24 cellular contexts compared by ENCODE assay signal in the genomic region with DNA sequence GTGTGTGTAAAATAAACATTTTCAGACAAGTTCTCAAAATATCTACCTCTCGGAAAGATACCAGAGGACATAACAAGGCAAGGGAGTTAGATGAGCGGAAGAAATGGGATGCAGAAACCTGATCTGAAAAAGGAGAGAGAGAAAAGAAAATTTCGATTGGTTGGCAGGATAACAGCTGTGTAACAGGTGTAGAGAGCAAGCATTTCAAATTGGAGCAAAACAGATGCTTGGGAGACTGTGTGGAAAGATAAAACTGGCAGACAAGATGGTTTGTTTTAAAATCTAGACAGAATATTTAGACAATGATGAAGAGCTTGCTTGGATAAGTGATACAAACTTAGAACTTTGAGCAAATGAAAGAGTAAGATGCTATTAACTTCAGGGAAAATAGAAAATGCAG. TPM values are rescaled to one million over a fixed set of nuclear protein-coding genes. Genes with fewer than 3 reads are reported as not detected.
DNase-seq lines count a peak whose midpoint lies in the region; ATAC-seq and TF ChIP-seq lines count a peak whose summit lies in the region.
"Had no signal": no experiment of that assay in that cellular context is flagged by ENCODE, and none has a peak within 500 bp of the region (broad histone marks: within the 10 kb centered on the region; RNA-seq: fewer than 3 reads in every experiment).

No MANE protein-coding gene starts in this region.

- H3K27ac ChIP-seq in SU-DHL-6 (ENCODE audit: low read depth, low read length), result no peak overlapping the region
- no peak overlapping the region for H3K27ac ChIP-seq in lower lobe of right lung
- H3K27ac ChIP-seq: 22Rv1; A549; BLaER1 treated with 17β-estradiol and CSF1 and Interleukin-3, amounts not matched to agents 10 nM and 100 nM; C4-2B had no signal

- peaks cover 6% of the 10 kb centered on the region for H3K4me1 Mint-ChIP-seq in Caco-2 (ENCODE audit: low read depth, unreplicated experiment)
- H3K4me1 Mint-ChIP-seq: B cell had no signal

- no peaks in the 10 kb centered on the region for H3K9me2 ChIP-seq in SU-DHL-6 (replicated peaks; ENCODE audit: insufficient read depth, low read length)

- intact Hi-C loops in Caco-2 (cut with micrococcal nuclease; ENCODE audit: unreplicated experiment), result no loop called here
- intact Hi-C loops in lower lobe of right lung (cut with DNase I), result no loop called here

- H3K4me1 ChIP-seq in Caco-2 (no peaks in the 10 kb centered on the region), lower lobe of right lung (no peaks in the 10 kb centered on the region)
- H3K4me1 ChIP-seq: A549 had no signal

- POLR2A ChIA-PET in Caco-2 (lab: Charles Lee), result no interaction called here

- no peaks in the 10 kb centered on the region for H3F3A ChIP-seq in SU-DHL-6 (ENCODE audit: insufficient read depth)

- no peak for ATAC-seq in lower lobe of right lung
- ATAC-seq in GM21576 (IDR thresholded peaks at IDR 0.05; ENCODE audit: unreplicated experiment), result no peak
- ATAC-seq: A549; CD8-positive, alpha-beta T cell; GM12878 had no signal

- no peaks in the 10 kb centered on the region for H4K20me1 ChIP-seq in SU-DHL-6 (ENCODE audit: low read depth, low read length)
- H4K20me1 ChIP-seq: BLaER1 treated with 17β-estradiol and CSF1 and Interleukin-3, amounts not matched to agents 10 nM and 100 nM had no signal

- no peak overlapping the region for H3K4me3 ChIP-seq in Caco-2 (ENCODE audit: low read depth, low read length)
- H3K4me3 ChIP-seq in SU-DHL-6 (ENCODE audit: insufficient read depth, low read length, poor library complexity, severe bottlenecking), result no peak overlapping the region
- H3K4me3 ChIP-seq in lower lobe of right lung, result no peak overlapping the region
- H3K4me3 ChIP-seq: A549; BLaER1 treated with 17β-estradiol and CSF1 and Interleukin-3, amounts not matched to agents 10 nM and 100 nM; GM12878 had no signal

- H3K27me3 ChIP-seq in Caco-2 (replicated peaks; ENCODE audit: control insufficient read depth, insufficient read depth, low read length) (no peaks in the 10 kb centered on the region), SU-DHL-6 (ENCODE audit: low read length) (no peaks in the 10 kb centered on the region), lower lobe of right lung (ENCODE audit: low read depth) (no peaks in the 10 kb centered on the region)
- H3K27me3 ChIP-seq: BLaER1 treated with 17β-estradiol and CSF1 and Interleukin-3, amounts not matched to agents 10 nM and 100 nM had no signal

- peak overlapping the region; percentile 1 for H2AFZ ChIP-seq in SU-DHL-6 (ENCODE audit: low read depth, low read length, severe bottlenecking)

- H3K4me2 ChIP-seq in SU-DHL-6 (ENCODE audit: low read depth, low read length, poor library complexity, severe bottlenecking), result no peak overlapping the region
- H3K4me2 ChIP-seq: A549 had no signal

- H3K36me3 ChIP-seq in Caco-2 (ENCODE audit: control insufficient read depth, insufficient read depth, low read length), result no peaks in the 10 kb centered on the region
- no peaks in the 10 kb centered on the region for H3K36me3 ChIP-seq in SU-DHL-6 (ENCODE audit: low read length)
- H3K36me3 ChIP-seq in lower lobe of right lung, result no peaks in the 10 kb centered on the region
- H3K36me3 ChIP-seq: BLaER1 treated with 17β-estradiol and CSF1 and Interleukin-3, amounts not matched to agents 10 nM and 100 nM had no signal

- H3K36me3 Mint-ChIP-seq in Caco-2 (ENCODE audit: insufficient read depth, unreplicated experiment), result no peaks in the 10 kb centered on the region
- H3K36me3 Mint-ChIP-seq: CD8-positive, alpha-beta T cell had no signal

- H3K79me2 ChIP-seq in SU-DHL-6 (ENCODE audit: insufficient read depth, low read length), result no peaks in the 10 kb centered on the region

- BruUV-seq in Caco-2 (replicated peaks; lab: Mats Ljungman, UMichigan), result no TSS peak

- no peaks in the 10 kb centered on the region for H3K9me3 Mint-ChIP-seq in Caco-2 (ENCODE audit: unreplicated experiment)

- no peaks in the 10 kb centered on the region for H3K27me3 Mint-ChIP-seq in Caco-2 (ENCODE audit: insufficient read depth, unreplicated experiment)
- H3K27me3 Mint-ChIP-seq: B cell; CD4-positive, alpha-beta T cell had no signal

- H3K9me3 ChIP-seq in Caco-2 (no peaks in the 10 kb centered on the region), SU-DHL-6 (ENCODE audit: insufficient read depth, low read length) (no peaks in the 10 kb centered on the region), lower lobe of right lung (no peaks in the 10 kb centered on the region)
- H3K9me3 ChIP-seq: A549 had no signal

- H3K27ac Mint-ChIP-seq in Caco-2 (ENCODE audit: unreplicated experiment), result peak overlapping the region; percentile 18
- H3K27ac Mint-ChIP-seq: B cell; CD4-positive, alpha-beta T cell; CD8-positive, alpha-beta T cell had no signal

- no peak overlapping the region for H3K9ac ChIP-seq in SU-DHL-6 (ENCODE audit: low read length)
- H3K9ac ChIP-seq: BLaER1 treated with 17β-estradiol and CSF1 and Interleukin-3, amounts not matched to agents 10 nM and 100 nM had no signal

- H3K4me3 Mint-ChIP-seq in Caco-2 (ENCODE audit: unreplicated experiment), result no peak overlapping the region
- H3K4me3 Mint-ChIP-seq: B cell; CD4-positive, alpha-beta T cell; CD8-positive, alpha-beta T cell had no signal

- TF ChIP-seq CTCF in Caco-2 (IDR thresholded peaks at IDR 0.05; ENCODE audit: insufficient read depth in 1 of 2, low read depth in 1 of 2, low read length in 1 of 2, severe bottlenecking in 1 of 2, unreplicated experiment in 1 of 2) (no peak), SU-DHL-6 (IDR thresholded peaks at IDR 0.05; ENCODE audit: insufficient read depth, low read length, poor library complexity, severe bottlenecking) (no peak), lower lobe of right lung (IDR thresholded peaks at IDR 0.05) (no peak)

- CTCF ChIA-PET in Caco-2 (lab: Charles Lee), result no interaction called here

- DNase-seq in Caco-2 (no peak), NCI-H2171 treated with DMSO at 0.1 percent for 48 hours (lab: John Stamatoyannopoulos, UW) (peak; percentile 88), lower lobe of right lung (no peak), inferior parietal cortex (ENCODE audit: extremely low spot score) (no peak)
- DNase-seq: AML-193; CD4-positive, alpha-beta T cell; CD8-positive, alpha-beta T cell; DMS 273 treated with DMSO at 0.1 percent for 48 hours; DMS153; DMS53; DMS79; DND-41; EL; GDM1 had no signal

RNA-seq across cellular contexts. Expression of a gene that starts 20.2 kb away (rescaled TPM):
- 20.6 and 26.5 TPM in 2 replicates for total RNA-seq in Caco-2 (2022)
- total RNA-seq in lower lobe of right lung, result 5.6 TPM
- total RNA-seq: A172; B cell; CD4-positive, alpha-beta T cell; CD8-positive, alpha-beta T cell; G401; GM12878 had no signal
